8 cellular contexts compared by ENCODE assay signal in the genomic region with DNA sequence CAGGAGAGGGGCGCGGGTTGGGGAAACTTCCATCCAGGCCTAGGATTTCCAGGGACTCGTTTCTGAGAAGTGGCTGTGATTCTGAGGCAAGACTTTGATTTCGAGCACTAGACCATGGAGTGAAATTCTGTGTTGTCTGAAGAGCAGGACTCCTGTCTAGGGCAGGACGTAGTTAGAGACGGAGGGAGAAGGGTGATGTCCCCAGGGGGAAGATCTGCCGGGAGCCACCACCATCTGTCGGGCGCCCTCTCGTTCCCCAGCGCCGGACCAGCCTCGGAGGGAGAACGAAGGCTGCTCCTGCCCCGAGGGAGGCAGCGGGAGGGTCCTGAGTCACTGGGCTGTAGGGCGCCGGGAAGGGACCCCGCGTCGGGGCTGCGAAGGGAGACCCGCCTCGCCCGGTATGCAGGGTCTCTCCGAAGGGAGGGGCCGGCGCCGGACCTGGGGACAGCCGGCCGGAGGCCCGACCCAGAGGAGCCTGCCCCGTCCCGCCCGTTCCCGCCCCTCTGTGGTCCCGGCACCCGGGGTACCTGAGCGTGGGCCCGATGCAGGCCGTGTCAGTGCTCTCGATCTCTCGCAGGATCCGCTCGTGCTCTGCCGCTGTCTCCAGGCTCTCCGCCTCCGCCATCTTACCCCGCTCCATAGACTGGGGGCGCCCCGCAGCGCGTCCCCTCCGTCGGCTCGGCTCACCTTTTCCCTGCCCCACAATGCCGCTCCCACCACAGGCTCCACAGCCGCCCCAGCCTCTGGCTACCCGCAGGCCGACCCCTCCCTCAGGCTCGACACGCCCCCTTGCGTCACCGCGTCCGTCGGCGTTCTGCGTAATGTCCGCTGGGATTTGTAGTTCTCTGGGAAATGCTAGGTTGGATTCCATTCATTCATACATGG.
DNase-seq lines count a peak whose midpoint lies in the region; ATAC-seq lines count a peak whose summit lies in the region.

A gene (minus strand): TSS at position 763 of the 885 bp plus-strand sequence.

- H3K4me1 Mint-ChIP-seq in central memory CD8-positive, alpha-beta T cell, result peaks cover 43% of the 10 kb centered on the region

- peaks cover 9% of the 10 kb centered on the region for H3K27me3 Mint-ChIP-seq in central memory CD8-positive, alpha-beta T cell

- H2AFZ ChIP-seq in ACC112 (ENCODE audit: low read length, unreplicated experiment), result peak within 1 kb of the TSS; percentile 89

- peak within 1 kb of the TSS; percentile 89 for H3K27ac Mint-ChIP-seq in central memory CD8-positive, alpha-beta T cell (ENCODE audit: low read depth)

- H3K9me3 Mint-ChIP-seq in central memory CD8-positive, alpha-beta T cell, result no peaks in the 10 kb centered on the region

- no peaks in the 10 kb centered on the region for H3K27me3 ChIP-seq in ACC112 (ENCODE audit: insufficient read depth, low read length)

- peaks cover 21% of the 10 kb centered on the region for H3K79me2 ChIP-seq in ACC112 (ENCODE audit: control insufficient read depth, insufficient read depth, low read length, unreplicated experiment)

- peak within 1 kb of the TSS; percentile 96 for H3K4me3 Mint-ChIP-seq in central memory CD8-positive, alpha-beta T cell

- peak within 1 kb of the TSS; percentile 92 for H3K4me3 ChIP-seq in ACC112 (ENCODE audit: low read depth, low read length)

- peaks cover 3% of the 10 kb centered on the region; the same call in 1 of the 2 replicates for H3K36me3 ChIP-seq in ACC112 (ENCODE audit: insufficient read depth, low read length)

- DNase-seq in NCI-H2227 (lab: John Stamatoyannopoulos, UW; ENCODE audit: unreplicated experiment), result peak; percentile 96
- peak; percentile 60 to 78 (median 71) for DNase-seq in activated CD4-positive, CD25-positive, alpha-beta regulatory T cell (lab: John Stamatoyannopoulos, UW)
- DNase-seq in central memory CD8-positive, alpha-beta T cell (ENCODE audit: low spot score in 2 of 2), result peak; percentile 73 to 75
- DNase-seq in iris pigment epithelial cell (ENCODE audit: low read depth), result peak; percentile 90
- DNase-seq in stimulated activated CD4-positive, alpha-beta T cell treated with anti-CD3 and anti-CD28 coated beads, Interleukin-12 subunit alpha, Interleukin-12 subunit beta, amount 100 ng/mL, for 24 hours (ENCODE audit: low read depth in 2 of 2), result peak; percentile 79 to 92

- H3K27ac ChIP-seq in ACC112 (ENCODE audit: low read depth, low read length), result peak within 1 kb of the TSS; percentile 28; the same call in 1 of the 2 replicates

- H3K4me1 ChIP-seq in ACC112 (ENCODE audit: control insufficient read depth, insufficient read depth, low read length, unreplicated experiment), result peaks cover 25% of the 10 kb centered on the region

- peaks cover 4% of the 10 kb centered on the region for H3K36me3 Mint-ChIP-seq in central memory CD8-positive, alpha-beta T cell (ENCODE audit: insufficient read depth)

- ATAC-seq in GM18907 (IDR thresholded peaks at IDR 0.05; ENCODE audit: unreplicated experiment) (peak; percentile 94), HG03139 (IDR thresholded peaks at IDR 0.05; ENCODE audit: unreplicated experiment) (peak; percentile 93)
- peak; percentile 82 for ATAC-seq in central memory CD8-positive, alpha-beta T cell (replicated peaks; ENCODE audit: extremely low read depth, poor library complexity, severe bottlenecking)

Comparison
In these comparisons a context has a peak if more than half of its experiments do, and no peak if none do; other contexts are left out.
1. Peak in every context shown above with its lines: DNase-seq, ATAC-seq, H3K4me3 ChIP-seq and H3K27ac ChIP-seq.